In the genomic region with DNA sequence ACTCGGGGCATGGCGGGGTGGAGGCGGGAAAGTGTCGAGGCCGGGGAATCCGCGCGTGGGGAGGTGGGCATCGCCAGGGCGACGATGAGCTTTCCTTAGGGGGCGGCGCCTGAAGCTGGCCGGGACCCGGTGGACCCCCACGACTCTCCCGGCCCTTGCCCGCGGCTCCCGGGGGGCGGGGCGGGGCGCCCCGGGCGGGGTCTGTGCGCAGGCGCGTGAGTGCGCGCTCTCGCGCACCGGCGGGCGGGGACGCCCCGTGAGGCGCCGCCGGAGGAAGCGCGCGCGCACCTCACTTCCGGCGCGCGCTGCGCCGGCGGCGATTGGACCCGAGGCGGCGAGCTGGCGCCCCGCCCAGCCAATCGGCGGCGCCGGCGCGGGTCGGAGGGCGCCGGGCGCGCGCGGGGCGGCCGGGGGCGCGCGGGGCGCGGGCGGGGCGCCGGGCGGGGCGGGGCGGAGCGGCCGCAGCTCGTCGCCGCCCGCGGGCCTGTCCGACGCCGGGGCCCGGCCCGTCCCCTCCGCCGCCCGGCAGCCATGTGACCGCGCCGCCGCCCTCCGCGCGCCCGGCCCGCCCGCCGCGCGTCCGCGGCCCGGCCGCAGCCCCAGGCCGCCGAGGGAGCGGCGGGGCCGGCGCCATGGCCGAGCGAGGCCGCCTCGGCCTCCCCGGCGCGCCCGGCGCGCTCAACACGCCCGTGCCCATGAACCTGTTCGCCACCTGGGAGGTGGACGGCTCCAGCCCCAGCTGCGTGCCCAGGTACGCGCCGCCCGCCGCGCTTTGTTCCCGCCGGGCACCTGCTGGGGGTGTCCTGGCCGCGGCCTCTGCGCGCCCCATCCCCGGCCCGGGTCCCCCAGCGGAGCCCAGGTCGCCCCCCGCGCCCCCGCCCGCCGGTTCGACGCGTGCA, we compare ENCODE assay signal across 1 cellular context.
TF ChIP-seq lines count a peak whose summit lies in the region.

A gene (plus strand): TSS at position 462 of the 899 bp plus-strand sequence. CDS start 171 bp downstream, at position 633.

TF ChIP-seq in SK-N-SH treated with all-trans-retinoic acid at 6 μM for 48 hours, 23 proteins besides CTCF, POLR2A, EP300 and RAD21 (continued from another document):
- TF ChIP-seq, protein P1, sequence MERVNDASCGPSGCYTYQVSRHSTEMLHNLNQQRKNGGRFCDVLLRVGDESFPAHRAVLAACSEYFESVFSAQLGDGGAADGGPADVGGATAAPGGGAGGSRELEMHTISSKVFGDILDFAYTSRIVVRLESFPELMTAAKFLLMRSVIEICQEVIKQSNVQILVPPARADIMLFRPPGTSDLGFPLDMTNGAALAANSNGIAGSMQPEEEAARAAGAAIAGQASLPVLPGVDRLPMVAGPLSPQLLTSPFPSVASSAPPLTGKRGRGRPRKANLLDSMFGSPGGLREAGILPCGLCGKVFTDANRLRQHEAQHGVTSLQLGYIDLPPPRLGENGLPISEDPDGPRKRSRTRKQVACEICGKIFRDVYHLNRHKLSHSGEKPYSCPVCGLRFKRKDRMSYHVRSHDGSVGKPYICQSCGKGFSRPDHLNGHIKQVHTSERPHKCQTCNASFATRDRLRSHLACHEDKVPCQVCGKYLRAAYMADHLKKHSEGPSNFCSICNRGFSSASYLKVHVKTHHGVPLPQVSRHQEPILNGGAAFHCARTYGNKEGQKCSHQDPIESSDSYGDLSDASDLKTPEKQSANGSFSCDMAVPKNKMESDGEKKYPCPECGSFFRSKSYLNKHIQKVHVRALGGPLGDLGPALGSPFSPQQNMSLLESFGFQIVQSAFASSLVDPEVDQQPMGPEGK (CRISPR knock-in tag; IDR thresholded peaks at IDR 0.05; ENCODE audit: borderline replicate concordance), result no peak
- no peak for TF ChIP-seq OSR1 (CRISPR knock-in tag; IDR thresholded peaks at IDR 0.05)
- TF ChIP-seq ZC3H10 (CRISPR knock-in tag; IDR thresholded peaks at IDR 0.05), result no peak
- TF ChIP-seq, protein P2, sequence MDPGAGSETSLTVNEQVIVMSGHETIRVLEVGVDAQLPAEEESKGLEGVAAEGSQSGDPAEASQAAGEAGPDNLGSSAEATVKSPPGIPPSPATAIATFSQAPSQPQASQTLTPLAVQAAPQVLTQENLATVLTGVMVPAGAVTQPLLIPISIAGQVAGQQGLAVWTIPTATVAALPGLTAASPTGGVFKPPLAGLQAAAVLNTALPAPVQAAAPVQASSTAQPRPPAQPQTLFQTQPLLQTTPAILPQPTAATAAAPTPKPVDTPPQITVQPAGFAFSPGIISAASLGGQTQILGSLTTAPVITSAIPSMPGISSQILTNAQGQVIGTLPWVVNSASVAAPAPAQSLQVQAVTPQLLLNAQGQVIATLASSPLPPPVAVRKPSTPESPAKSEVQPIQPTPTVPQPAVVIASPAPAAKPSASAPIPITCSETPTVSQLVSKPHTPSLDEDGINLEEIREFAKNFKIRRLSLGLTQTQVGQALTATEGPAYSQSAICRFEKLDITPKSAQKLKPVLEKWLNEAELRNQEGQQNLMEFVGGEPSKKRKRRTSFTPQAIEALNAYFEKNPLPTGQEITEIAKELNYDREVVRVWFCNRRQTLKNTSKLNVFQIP (CRISPR knock-in tag; IDR thresholded peaks at IDR 0.05; ENCODE audit: borderline replicate concordance, low read depth), result no peak
